Comparison of ENCODE assay signal across 1 cellular context in the genomic region with DNA sequence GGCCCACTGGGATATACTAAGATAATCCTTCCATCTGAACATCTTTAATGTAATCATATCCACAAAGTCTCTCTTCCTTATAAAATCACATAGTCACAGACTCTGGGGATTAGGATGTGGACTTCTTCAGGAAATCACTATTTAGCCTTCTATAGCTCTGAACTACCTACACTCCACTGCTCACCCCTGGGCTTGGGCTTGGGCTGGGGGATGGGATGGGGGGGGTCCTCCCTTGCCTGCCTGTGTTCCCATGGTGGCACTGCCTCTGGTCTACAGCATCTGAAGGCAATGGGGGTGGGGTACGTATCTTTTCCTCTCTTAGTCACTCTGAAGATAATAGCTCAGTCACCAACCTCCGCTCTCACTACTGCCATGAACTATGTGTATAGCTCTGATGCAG.
TF ChIP-seq lines count a peak whose summit lies in the region.

No MANE protein-coding gene starts in this region.

TF ChIP-seq in GM23338, 12 proteins besides CTCF, POLR2A, EP300 and RAD21 (continued from another document):
- no peak for TF ChIP-seq CREB1 (CRISPR knock-in tag; IDR thresholded peaks at IDR 0.05; ENCODE audit: low read depth)
- TF ChIP-seq STAT1 (IDR thresholded peaks at IDR 0.05; ENCODE audit: unreplicated experiment) = no peak
- TF ChIP-seq JUNB (IDR thresholded peaks at IDR 0.05; ENCODE audit: unreplicated experiment) = no peak
- no peak for TF ChIP-seq EZH2 (IDR thresholded peaks at IDR 0.05; ENCODE audit: low read depth, unreplicated experiment)
- TF ChIP-seq EZH2phosphoT487 (IDR thresholded peaks at IDR 0.05; ENCODE audit: unreplicated experiment) = no peak
- TF ChIP-seq, protein P1, sequence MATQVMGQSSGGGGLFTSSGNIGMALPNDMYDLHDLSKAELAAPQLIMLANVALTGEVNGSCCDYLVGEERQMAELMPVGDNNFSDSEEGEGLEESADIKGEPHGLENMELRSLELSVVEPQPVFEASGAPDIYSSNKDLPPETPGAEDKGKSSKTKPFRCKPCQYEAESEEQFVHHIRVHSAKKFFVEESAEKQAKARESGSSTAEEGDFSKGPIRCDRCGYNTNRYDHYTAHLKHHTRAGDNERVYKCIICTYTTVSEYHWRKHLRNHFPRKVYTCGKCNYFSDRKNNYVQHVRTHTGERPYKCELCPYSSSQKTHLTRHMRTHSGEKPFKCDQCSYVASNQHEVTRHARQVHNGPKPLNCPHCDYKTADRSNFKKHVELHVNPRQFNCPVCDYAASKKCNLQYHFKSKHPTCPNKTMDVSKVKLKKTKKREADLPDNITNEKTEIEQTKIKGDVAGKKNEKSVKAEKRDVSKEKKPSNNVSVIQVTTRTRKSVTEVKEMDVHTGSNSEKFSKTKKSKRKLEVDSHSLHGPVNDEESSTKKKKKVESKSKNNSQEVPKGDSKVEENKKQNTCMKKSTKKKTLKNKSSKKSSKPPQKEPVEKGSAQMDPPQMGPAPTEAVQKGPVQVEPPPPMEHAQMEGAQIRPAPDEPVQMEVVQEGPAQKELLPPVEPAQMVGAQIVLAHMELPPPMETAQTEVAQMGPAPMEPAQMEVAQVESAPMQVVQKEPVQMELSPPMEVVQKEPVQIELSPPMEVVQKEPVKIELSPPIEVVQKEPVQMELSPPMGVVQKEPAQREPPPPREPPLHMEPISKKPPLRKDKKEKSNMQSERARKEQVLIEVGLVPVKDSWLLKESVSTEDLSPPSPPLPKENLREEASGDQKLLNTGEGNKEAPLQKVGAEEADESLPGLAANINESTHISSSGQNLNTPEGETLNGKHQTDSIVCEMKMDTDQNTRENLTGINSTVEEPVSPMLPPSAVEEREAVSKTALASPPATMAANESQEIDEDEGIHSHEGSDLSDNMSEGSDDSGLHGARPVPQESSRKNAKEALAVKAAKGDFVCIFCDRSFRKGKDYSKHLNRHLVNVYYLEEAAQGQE (IDR thresholded peaks at IDR 0.05; ENCODE audit: unreplicated experiment) = no peak
